In the genomic region with DNA sequence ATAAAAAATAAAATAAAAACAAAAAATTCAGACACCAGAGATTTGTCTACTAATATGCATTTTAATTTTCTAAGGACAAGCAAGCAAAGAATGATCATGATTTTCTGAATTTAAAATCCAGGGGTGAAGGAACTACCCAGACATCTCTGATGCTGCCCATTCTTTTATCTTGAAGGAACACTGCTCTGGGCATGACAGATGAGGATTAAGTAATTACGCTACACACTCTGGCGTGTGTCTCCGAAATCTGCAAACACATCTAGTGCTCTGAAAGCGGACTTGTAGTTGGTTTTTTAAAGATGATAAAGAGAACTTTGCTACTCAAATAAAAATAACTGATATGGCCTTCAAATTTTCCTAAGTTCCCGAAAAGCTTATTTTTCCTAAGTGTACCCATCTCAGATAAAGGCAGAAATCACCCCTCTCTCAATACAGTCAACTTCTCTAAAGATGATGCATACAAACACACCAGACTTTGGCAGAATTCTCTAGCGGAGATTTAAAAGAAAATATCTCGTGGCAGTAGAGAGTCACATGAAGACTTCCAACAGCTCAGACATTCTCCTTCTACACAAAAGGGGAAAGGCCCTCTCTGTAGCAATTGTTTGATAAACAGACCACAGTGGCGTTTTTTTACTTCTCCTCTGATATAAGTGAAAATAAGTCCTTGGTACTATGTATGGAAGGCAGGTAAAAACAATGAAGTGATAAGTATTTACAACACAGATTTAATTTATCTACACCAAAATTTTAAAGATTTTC, we compare ENCODE assay signal across 23 cellular contexts.
A peak's percentile ranks its signal among the peaks of the same experiment; 100 is the strongest.
DNase-seq lines count a peak whose midpoint lies in the region; ATAC-seq and TF ChIP-seq lines count a peak whose summit lies in the region.
"Had no signal": no experiment of that assay in that cellular context is flagged by ENCODE, and none has a peak within 500 bp of the region (broad histone marks: within the 10 kb centered on the region; RNA-seq: fewer than 3 reads in every experiment).

No MANE protein-coding gene starts in this region.

- H2BK120ac ChIP-seq in H9 (ENCODE audit: low read depth, low read length, poor library complexity, severe bottlenecking) = no peak overlapping the region

- no peak for ATAC-seq in activated CD8-positive, alpha-beta T cell treated with anti-CD3 and anti-CD28 coated beads, Interleukin-2, amount 10 ng/mL, durations not matched to agents 7 days and 5 days
- ATAC-seq in stimulated activated naive CD8-positive, alpha-beta T cell treated with anti-CD3 and anti-CD28 coated beads, Interleukin-15, amount 100 ng/mL, for 72 hours = peak; percentile 70
- ATAC-seq in GM21515 (IDR thresholded peaks at IDR 0.05; ENCODE audit: unreplicated experiment) (no peak), GM21786 (IDR thresholded peaks at IDR 0.05; ENCODE audit: unreplicated experiment) (no peak)
- ATAC-seq: A549; activated CD8-positive, alpha-beta memory T cell treated with anti-CD3 and anti-CD28 coated beads, Interleukin-2, amount 10 ng/mL, durations not matched to agents 7 days and 5 days; gastroesophageal sphincter had no signal

- no peaks in the 10 kb centered on the region for H3K79me1 ChIP-seq in H9 (ENCODE audit: insufficient read depth, low read depth, low read length, poor library complexity, severe bottlenecking)

- no peak overlapping the region for H3K56ac ChIP-seq in H9 (ENCODE audit: insufficient read length, low read depth, low read length)

- H3K27me3 Mint-ChIP-seq in activated naive CD4-positive, alpha-beta T cell treated with anti-CD3 and anti-CD28 coated beads for 36 hours (ENCODE audit: low read depth) = no peaks in the 10 kb centered on the region
- no peaks in the 10 kb centered on the region for H3K27me3 Mint-ChIP-seq in activated naive CD4-positive, alpha-beta T cell treated with anti-CD3 and anti-CD28 coated beads, Interleukin-2, amount 10 ng/mL, durations not matched to agents 7 days and 5 days
- H3K27me3 Mint-ChIP-seq in activated CD8-positive, alpha-beta T cell treated with anti-CD3 and anti-CD28 coated beads, Interleukin-2, amount 10 ng/mL, durations not matched to agents 7 days and 5 days (ENCODE audit: low read depth) = no peaks in the 10 kb centered on the region
- H3K27me3 Mint-ChIP-seq in stimulated activated naive CD8-positive, alpha-beta T cell treated with anti-CD3 and anti-CD28 coated beads, Interleukin-15, amount 100 ng/mL, for 72 hours = no peaks in the 10 kb centered on the region
- H3K27me3 Mint-ChIP-seq in H9 (ENCODE audit: low read depth) = no peaks in the 10 kb centered on the region
- H3K27me3 Mint-ChIP-seq: activated CD8-positive, alpha-beta memory T cell treated with anti-CD3 and anti-CD28 coated beads, Interleukin-2, amount 10 ng/mL, durations not matched to agents 7 days and 5 days; IgD-negative memory B cell had no signal

- no peak overlapping the region for H3K9ac ChIP-seq in H9 (ENCODE audit: extremely low read depth, insufficient read length, low read length)

- no peak overlapping the region for H2AK5ac ChIP-seq in H9 (ENCODE audit: insufficient read length, low read length)

- peaks cover 69% of the 10 kb centered on the region for H3K4me1 Mint-ChIP-seq in activated naive CD4-positive, alpha-beta T cell treated with anti-CD3 and anti-CD28 coated beads for 36 hours (ENCODE audit: low read depth)
- H3K4me1 Mint-ChIP-seq in activated naive CD4-positive, alpha-beta T cell treated with anti-CD3 and anti-CD28 coated beads, Interleukin-2, amount 10 ng/mL, durations not matched to agents 7 days and 5 days = peaks cover 46% of the 10 kb centered on the region
- peaks cover 49% of the 10 kb centered on the region for H3K4me1 Mint-ChIP-seq in activated CD8-positive, alpha-beta T cell treated with anti-CD3 and anti-CD28 coated beads, Interleukin-2, amount 10 ng/mL, durations not matched to agents 7 days and 5 days (ENCODE audit: low read depth)
- peaks cover 62% of the 10 kb centered on the region for H3K4me1 Mint-ChIP-seq in stimulated activated naive CD8-positive, alpha-beta T cell treated with anti-CD3 and anti-CD28 coated beads, Interleukin-15, amount 100 ng/mL, for 72 hours
- H3K4me1 Mint-ChIP-seq in H9 = peaks cover 2 to 11% of the 10 kb centered on the region in 2 experiments; a peak in 2 of 4 replicates

- H3K23me2 ChIP-seq in H9 (ENCODE audit: insufficient read length, low read depth, low read length, poor library complexity, severe bottlenecking) = no peaks in the 10 kb centered on the region

- H3K4me2 ChIP-seq in H9 (ENCODE audit: insufficient read depth, insufficient read length, low read length) = no peak overlapping the region
- H3K4me2 ChIP-seq: A549 had no signal

- no peak for TF ChIP-seq CTCF in H9 (conservative IDR thresholded peaks at IDR 0.05)

- H3K4me1 ChIP-seq in mesodermal cell (ENCODE audit: control insufficient read depth, insufficient read depth, low read length, poor library complexity, severe bottlenecking) (peaks cover 10% of the 10 kb centered on the region), H9 (ENCODE audit: insufficient read depth, low read length) (no peaks in the 10 kb centered on the region)
- H3K4me1 ChIP-seq: A549, HAP-1 had no signal

- H2BK15ac ChIP-seq in H9 (ENCODE audit: low read depth, low read length) = no peak overlapping the region

- no peak overlapping the region for H2BK20ac ChIP-seq in H9 (ENCODE audit: low read depth, low read length, poor library complexity, severe bottlenecking)

- intact Hi-C loops in activated naive CD4-positive, alpha-beta T cell treated with anti-CD3 and anti-CD28 coated beads for 36 hours (cut with micrococcal nuclease) = no loop called here

- no peak overlapping the region for H3K23ac ChIP-seq in H9 (ENCODE audit: insufficient read length, low read depth, low read length)

- WGBS in mesodermal cell (ENCODE audit: insufficient coverage in 2 of 2), 2 experiments = 92 to 93% methylated on average over 3 to 4 of the region's 8 CpGs
- WGBS in H9 (ENCODE audit: extremely low coverage, insufficient read length, low lambda C conversion rate) = no CpG with 5 or more reads among the region's 8 CpGs

- H3K27me3 ChIP-seq in H9 (ENCODE audit: insufficient read depth, low read length) = no peaks in the 10 kb centered on the region
- H3K27me3 ChIP-seq: gastroesophageal sphincter, tibial nerve had no signal

- H3K18ac ChIP-seq in H9 (ENCODE audit: insufficient read length, low read depth, low read length) = no peak overlapping the region

- H3K9me3 Mint-ChIP-seq in activated naive CD4-positive, alpha-beta T cell treated with anti-CD3 and anti-CD28 coated beads for 36 hours = peaks cover 1% of the 10 kb centered on the region
- peaks cover 2% of the 10 kb centered on the region for H3K9me3 Mint-ChIP-seq in activated naive CD4-positive, alpha-beta T cell treated with anti-CD3 and anti-CD28 coated beads, Interleukin-2, amount 10 ng/mL, durations not matched to agents 7 days and 5 days
- peaks cover 2% of the 10 kb centered on the region for H3K9me3 Mint-ChIP-seq in activated CD8-positive, alpha-beta T cell treated with anti-CD3 and anti-CD28 coated beads, Interleukin-2, amount 10 ng/mL, durations not matched to agents 7 days and 5 days (ENCODE audit: insufficient read depth)
- no peaks in the 10 kb centered on the region for H3K9me3 Mint-ChIP-seq in stimulated activated naive CD8-positive, alpha-beta T cell treated with anti-CD3 and anti-CD28 coated beads, Interleukin-15, amount 100 ng/mL, for 72 hours
- no peaks in the 10 kb centered on the region for H3K9me3 Mint-ChIP-seq in H9
- H3K9me3 Mint-ChIP-seq: CD8-positive, alpha-beta memory T cell had no signal

- H3K79me2 ChIP-seq in H9 (ENCODE audit: insufficient read depth, low read length) = no peaks in the 10 kb centered on the region

- no peak overlapping the region for H4K8ac ChIP-seq in H9 (replicated peaks; ENCODE audit: insufficient read length, low read depth, low read length)

- peaks cover 23% of the 10 kb centered on the region for H3K36me3 Mint-ChIP-seq in activated naive CD4-positive, alpha-beta T cell treated with anti-CD3 and anti-CD28 coated beads for 36 hours (ENCODE audit: low read depth)
- H3K36me3 Mint-ChIP-seq in activated naive CD4-positive, alpha-beta T cell treated with anti-CD3 and anti-CD28 coated beads, Interleukin-2, amount 10 ng/mL, durations not matched to agents 7 days and 5 days = peaks cover 30% of the 10 kb centered on the region
- H3K36me3 Mint-ChIP-seq in activated CD8-positive, alpha-beta T cell treated with anti-CD3 and anti-CD28 coated beads, Interleukin-2, amount 10 ng/mL, durations not matched to agents 7 days and 5 days (ENCODE audit: low read depth) = peaks cover 34% of the 10 kb centered on the region
- H3K36me3 Mint-ChIP-seq in H9 (ENCODE audit: insufficient read depth in 1 of 3, low read depth in 3 of 3) = no peaks in the 10 kb centered on the region

- no peak overlapping the region for H4K5ac ChIP-seq in H9 (ENCODE audit: insufficient read length, low read depth, low read length)

- no peak overlapping the region for H3K4me3 ChIP-seq in mesodermal cell (ENCODE audit: extremely low read depth, insufficient read depth, low read length, poor library complexity, severe bottlenecking)
- H3K4me3 ChIP-seq: A549, gastroesophageal sphincter, HAP-1, tibial nerve had no signal

- H2BK12ac ChIP-seq in H9 (ENCODE audit: insufficient read length, low read depth, low read length) = no peak overlapping the region

- no peak for DNase-seq in activated naive CD4-positive, alpha-beta T cell treated with anti-CD3 and anti-CD28 coated beads for 36 hours
- no peak for DNase-seq in activated naive CD4-positive, alpha-beta T cell treated with anti-CD3 and anti-CD28 coated beads, Interleukin-2, amount 10 ng/mL, durations not matched to agents 7 days and 5 days
- no peak for DNase-seq in activated CD8-positive, alpha-beta T cell treated with anti-CD3 and anti-CD28 coated beads, Interleukin-2, amount 10 ng/mL, durations not matched to agents 7 days and 5 days
- no peak for DNase-seq in stimulated activated naive CD8-positive, alpha-beta T cell treated with anti-CD3 and anti-CD28 coated beads, Interleukin-15, amount 100 ng/mL, for 72 hours
- no peak for DNase-seq in H9
- DNase-seq: activated CD8-positive, alpha-beta memory T cell treated with anti-CD3 and anti-CD28 coated beads, Interleukin-2, amount 10 ng/mL, durations not matched to agents 7 days and 5 days; activated naive CD4-positive, alpha-beta T cell treated with anti-CD3 and anti-CD28 coated beads, Interleukin-2, amount 50 U/mL, for 16 hours; AML-193; CD8-positive, alpha-beta memory T cell; central memory CD4-positive, alpha-beta T cell; DMS 273 treated with DMSO at 0.1 percent for 48 hours; hippocampal formation; NCI-H1048; NCI-H2029; NCI-H526 treated with DMSO at 0.1 percent for 48 hours had no signal

- no peak overlapping the region for H3K14ac ChIP-seq in H9 (ENCODE audit: insufficient read depth, low read length)

- no peak overlapping the region for H2AFZ ChIP-seq in H9 (ENCODE audit: low read length)

- no peak overlapping the region for H3K4me3 Mint-ChIP-seq in activated naive CD4-positive, alpha-beta T cell treated with anti-CD3 and anti-CD28 coated beads for 36 hours
- no peak overlapping the region for H3K4me3 Mint-ChIP-seq in activated naive CD4-positive, alpha-beta T cell treated with anti-CD3 and anti-CD28 coated beads, Interleukin-2, amount 10 ng/mL, durations not matched to agents 7 days and 5 days
- H3K4me3 Mint-ChIP-seq in activated CD8-positive, alpha-beta T cell treated with anti-CD3 and anti-CD28 coated beads, Interleukin-2, amount 10 ng/mL, durations not matched to agents 7 days and 5 days = no peak overlapping the region
- H3K4me3 Mint-ChIP-seq in stimulated activated naive CD8-positive, alpha-beta T cell treated with anti-CD3 and anti-CD28 coated beads, Interleukin-15, amount 100 ng/mL, for 72 hours = peak overlapping the region; percentile 34 to 68
- no peak overlapping the region for H3K4me3 Mint-ChIP-seq in H9
- H3K4me3 Mint-ChIP-seq: activated CD8-positive, alpha-beta memory T cell treated with anti-CD3 and anti-CD28 coated beads, Interleukin-2, amount 10 ng/mL, durations not matched to agents 7 days and 5 days; CD8-positive, alpha-beta memory T cell; IgD-negative memory B cell had no signal

- H3K27ac Mint-ChIP-seq in activated naive CD4-positive, alpha-beta T cell treated with anti-CD3 and anti-CD28 coated beads for 36 hours = peak overlapping the region; percentile 74
- no peak overlapping the region for H3K27ac Mint-ChIP-seq in activated naive CD4-positive, alpha-beta T cell treated with anti-CD3 and anti-CD28 coated beads, Interleukin-2, amount 10 ng/mL, durations not matched to agents 7 days and 5 days
- peak overlapping the region; percentile 2 for H3K27ac Mint-ChIP-seq in activated CD8-positive, alpha-beta T cell treated with anti-CD3 and anti-CD28 coated beads, Interleukin-2, amount 10 ng/mL, durations not matched to agents 7 days and 5 days
- H3K27ac Mint-ChIP-seq in stimulated activated naive CD8-positive, alpha-beta T cell treated with anti-CD3 and anti-CD28 coated beads, Interleukin-15, amount 100 ng/mL, for 72 hours = peak overlapping the region in 1 of 2 donors; percentile 69
- H3K27ac Mint-ChIP-seq in H9 = peak overlapping the region in 1 of 3 experiments; percentile 75; a peak in 1 of 7 replicates
- H3K27ac Mint-ChIP-seq: activated CD8-positive, alpha-beta memory T cell treated with anti-CD3 and anti-CD28 coated beads, Interleukin-2, amount 10 ng/mL, durations not matched to agents 7 days and 5 days; IgD-negative memory B cell had no signal

- CTCF ChIA-PET in activated naive CD4-positive, alpha-beta T cell treated with anti-CD3 and anti-CD28 coated beads for 36 hours (lab: Charles Lee) = interaction anchor here (0.8 to 3.0 kb wide), 5 partner anchors 17 to 233 kb away, joined by 3 to 7 read pairs (median 3); no protein-coding TSS in a partner anchor
- CTCF ChIA-PET in activated naive CD4-positive, alpha-beta T cell treated with anti-CD3 and anti-CD28 coated beads, Interleukin-2, amount 10 ng/mL, durations not matched to agents 7 days and 5 days (lab: Charles Lee) = interaction anchor here (1.4 to 1.5 kb wide), 3 partner anchors 9 to 45 kb away, joined by 3 read pairs; no protein-coding TSS in a partner anchor
- CTCF ChIA-PET in activated CD8-positive, alpha-beta T cell treated with anti-CD3 and anti-CD28 coated beads, Interleukin-2, amount 10 ng/mL, durations not matched to agents 7 days and 5 days (lab: Charles Lee) = interaction anchor here (1.0 to 3.1 kb wide), 3 partner anchors 15 to 53 kb away, joined by 3 to 12 read pairs (median 5); no protein-coding TSS in a partner anchor

- H3K27ac ChIP-seq in mesodermal cell (ENCODE audit: low read depth, low read length, severe bottlenecking) (peak overlapping the region; percentile 6), H9 (ENCODE audit: insufficient read length, low read depth, low read length) (no peak overlapping the region)
- H3K27ac ChIP-seq: A549, gastroesophageal sphincter, tibial nerve had no signal

- no peak overlapping the region for H2BK5ac ChIP-seq in H9 (ENCODE audit: insufficient read length, low read length)

- no peak overlapping the region for H4K91ac ChIP-seq in H9 (ENCODE audit: insufficient read length, low read depth, low read length)

- H4K20me1 ChIP-seq in H9 (ENCODE audit: control insufficient read depth, insufficient read depth, insufficient read length) = no peaks in the 10 kb centered on the region

- POLR2A ChIA-PET in activated CD8-positive, alpha-beta T cell treated with anti-CD3 and anti-CD28 coated beads, Interleukin-2, amount 10 ng/mL, durations not matched to agents 7 days and 5 days (lab: Charles Lee) = interaction anchor here (1.2 kb wide), 1 partner anchor 36 kb away, joined by 4 read pairs; no protein-coding TSS in a partner anchor

- H3K4ac ChIP-seq in H9 (ENCODE audit: low read depth, low read length) = no peak overlapping the region

- no peaks in the 10 kb centered on the region for H3K36me3 ChIP-seq in mesodermal cell (ENCODE audit: control insufficient read depth, insufficient read depth, low read length)
- H3K36me3 ChIP-seq: gastroesophageal sphincter, HAP-1, tibial nerve had no signal

- H3K9me3 ChIP-seq in mesodermal cell (ENCODE audit: control insufficient read depth, low read length) (no peaks in the 10 kb centered on the region), H9 (ENCODE audit: control insufficient read depth, low read depth, low read length) (no peaks in the 10 kb centered on the region)
- H3K9me3 ChIP-seq: A549, gastroesophageal sphincter, HAP-1, tibial nerve had no signal

- H3T11ph ChIP-seq in H9 (ENCODE audit: low read length) = no peak overlapping the region

Comparison
In these comparisons a context has a peak if more than half of its experiments do, and no peak if none do; other contexts are left out.
1. H3K4me3 Mint-ChIP-seq: peak in stimulated activated naive CD8-positive, alpha-beta T cell treated with anti-CD3 and anti-CD28 coated beads, Interleukin-15, amount 100 ng/mL, for 72 hours (2 of 2); none in activated naive CD4-positive, alpha-beta T cell treated with anti-CD3 and anti-CD28 coated beads for 36 hours (single experiment), activated naive CD4-positive, alpha-beta T cell treated with anti-CD3 and anti-CD28 coated beads, Interleukin-2, amount 10 ng/mL, durations not matched to agents 7 days and 5 days (single experiment), activated CD8-positive, alpha-beta T cell treated with anti-CD3 and anti-CD28 coated beads, Interleukin-2, amount 10 ng/mL, durations not matched to agents 7 days and 5 days (single experiment) and H9 (0 of 2).